ENCODE assay signal across 11 cellular contexts in genomic region chr16:67663151-67663876, GRCh38. TPM values are rescaled to one million over a fixed set of nuclear protein-coding genes. Genes with fewer than 3 reads are reported as not detected.
DNase-seq lines count a peak whose midpoint lies in the region; ATAC-seq and TF ChIP-seq lines count a peak whose summit lies in the region.
"Had no signal": no experiment of that assay in that cellular context is flagged by ENCODE, and none has a peak within 500 bp of the region (broad histone marks: within the 10 kb centered on the region; RNA-seq: fewer than 3 reads in every experiment).

No MANE protein-coding gene starts in this region.

- H3K9me3 ChIP-seq in right atrium auricular region (no peaks in the 10 kb centered on the region), sigmoid colon (no peaks in the 10 kb centered on the region)

- ATAC-seq in Right ventricle myocardium superior (ENCODE audit: poor library complexity) (no peak), GM21529 (IDR thresholded peaks at IDR 0.05; ENCODE audit: unreplicated experiment) (no peak), GM18861 (IDR thresholded peaks at IDR 0.05; ENCODE audit: unreplicated experiment) (no peak), HG02981 (IDR thresholded peaks at IDR 0.05; ENCODE audit: unreplicated experiment) (no peak)

- WGBS in sigmoid colon, 2 donors: 84% methylated on average over 25 of the region's 25 CpGs

- TF ChIP-seq POLR2A in NB4 (IDR thresholded peaks at IDR 0.05; ENCODE audit: extremely low read depth, insufficient read length): no peak
- no peak for TF ChIP-seq POLR2A in sigmoid colon (IDR thresholded peaks at IDR 0.05)

- TF ChIP-seq CTCF in right atrium auricular region (IDR thresholded peaks at IDR 0.05): no peak
- peak; percentile 71 for TF ChIP-seq CTCF in NB4 (IDR thresholded peaks at IDR 0.05; ENCODE audit: low read depth, low read length)
- peak; percentile 37 for TF ChIP-seq CTCF in cardiac fibroblast (IDR thresholded peaks at IDR 0.05; ENCODE audit: low read depth, low read length)
- TF ChIP-seq CTCF in sigmoid colon (IDR thresholded peaks at IDR 0.05): no peak

- H3K27ac ChIP-seq in right atrium auricular region (no peak overlapping the region), sigmoid colon (no peak overlapping the region)
- H3K27ac ChIP-seq: SK-N-MC had no signal

- H3K4me3 ChIP-seq in right atrium auricular region: no peak overlapping the region
- H3K4me3 ChIP-seq in NB4 (ENCODE audit: low read depth, low read length): no peak overlapping the region
- no peak overlapping the region for H3K4me3 ChIP-seq in cardiac fibroblast (replicated peaks in 1 of 2; ENCODE audit: low read depth in 2 of 2, low read length in 2 of 2)
- H3K4me3 ChIP-seq in sigmoid colon: no peak overlapping the region
- H3K4me3 ChIP-seq: lung, SK-N-MC had no signal

- H3K4me1 ChIP-seq in right atrium auricular region (peaks cover 0 to 48% of the 10 kb centered on the region in 2 donors), sigmoid colon (peaks cover 0 to 54% (median 47%) of the 10 kb centered on the region in 4 donors)

- no peak for TF ChIP-seq EP300 in sigmoid colon (IDR thresholded peaks at IDR 0.05)

- no peaks in the 10 kb centered on the region for H3K36me3 ChIP-seq in right atrium auricular region
- H3K36me3 ChIP-seq in sigmoid colon: peaks cover 6 to 18% (median 7%) of the 10 kb centered on the region in 4 donors

- intact Hi-C loops in Right ventricle myocardium superior (cut with DNase I) (loop anchor here (5.0 kb wide), 1 partner anchor 101 kb away; the partner anchor contains the start of gene CTCF), sigmoid colon (cut with DNase I) (no loop called here)

- H3K27me3 ChIP-seq in right atrium auricular region (no peaks in the 10 kb centered on the region), sigmoid colon (no peaks in the 10 kb centered on the region)

- peak; percentile 46 for DNase-seq in Right ventricle myocardium superior
- no peak for DNase-seq in right atrium auricular region (ENCODE audit: low spot score)
- peak; percentile 70 for DNase-seq in NB4 (ENCODE audit: low read depth)
- no peak for DNase-seq in cardiac fibroblast (ENCODE audit: low read depth in 2 of 2)
- DNase-seq in sigmoid colon: peak; percentile 63
- DNase-seq: GF-D8 had no signal

RNA-seq across cellular contexts. Expression of gene PARD6A, which starts 2.6 kb away (rescaled TPM):
- total RNA-seq in Right ventricle myocardium superior (3.2 TPM), right atrium auricular region (1 to 10 TPM; 3.9 to 5.6 TPM), sigmoid colon (10 to 100 TPM; 12.8 to 16.6 (median 14.0) TPM)
- 1 to 10 TPM; 4.2 to 8.3 (median 4.4) TPM for polyA plus RNA-seq in sigmoid colon

RNA-seq across cellular contexts. Expression of gene ENKD1, which starts 3.2 kb away (rescaled TPM):
- total RNA-seq in Right ventricle myocardium superior (8.8 TPM), right atrium auricular region (10 to 100 TPM in 1 of 2 donors, 1 to 10 TPM in 1; 9.2 to 12.3 TPM), sigmoid colon (10 to 100 TPM; 21.0 to 27.0 (median 23.2) TPM)
- 10 to 100 TPM in 1 of 3 donors, 1 to 10 TPM in 2; 6.9 to 16.2 (median 9.0) TPM for polyA plus RNA-seq in sigmoid colon

RNA-seq across cellular contexts. Expression of gene ACD, which starts 3.3 kb away (rescaled TPM):
- total RNA-seq in Right ventricle myocardium superior: 7.1 TPM
- total RNA-seq in right atrium auricular region: 10 to 100 TPM in 1 of 2 donors, 1 to 10 TPM in 1; 7.0 to 10.8 TPM
- 10 to 100 TPM; 13.9 to 20.6 (median 18.7) TPM for total RNA-seq in sigmoid colon
- polyA plus RNA-seq in sigmoid colon: 10 to 100 TPM in 1 of 3 donors, 1 to 10 TPM in 2; 7.4 to 19.3 (median 9.6) TPM

RNA-seq across cellular contexts. Expression of gene C16orf86, which starts 3.3 kb away (rescaled TPM):
- total RNA-seq in Right ventricle myocardium superior: 4.3 TPM
- total RNA-seq in right atrium auricular region: 1 to 10 TPM; 3.6 to 7.7 TPM
- total RNA-seq in sigmoid colon: 10 to 100 TPM in 3 of 4 donors, 1 to 10 TPM in 1; 8.6 to 26.1 (median 21.9) TPM
- polyA plus RNA-seq in sigmoid colon: 1 to 10 TPM in 2 of 3 donors, under 1 TPM in 1; 0.46 to 5.0 (median 1.8) TPM

RNA-seq across cellular contexts. Expression of gene CARMIL2, which starts 18.4 kb away (rescaled TPM):
- total RNA-seq in Right ventricle myocardium superior: 0.05 TPM
- under 1 TPM in 1 of 2 donors, not detected in 1; 0.47 TPM for total RNA-seq in right atrium auricular region
- 1 to 10 TPM in 1 of 4 donors, under 1 TPM in 3; 0.36 to 1.5 (median 0.75) TPM for total RNA-seq in sigmoid colon
- 10 to 100 TPM in 1 of 3 donors, under 1 TPM in 1, not detected in 1; 0.23 to 20.7 TPM for polyA plus RNA-seq in sigmoid colon

Comparison
In these comparisons a context has a peak if more than half of its experiments do, and no peak if none do; other contexts are left out.
1. DNase-seq: peak in Right ventricle myocardium superior (single experiment), NB4 (single experiment) and sigmoid colon (single experiment); none in right atrium auricular region (single experiment) and cardiac fibroblast (0 of 2).
2. CTCF ChIP-seq: peak in NB4 (single experiment) and cardiac fibroblast (single experiment); none in right atrium auricular region (0 of 2) and sigmoid colon (0 of 4).